Comparison of ENCODE assay signal across 1 cellular context in the genomic region with DNA sequence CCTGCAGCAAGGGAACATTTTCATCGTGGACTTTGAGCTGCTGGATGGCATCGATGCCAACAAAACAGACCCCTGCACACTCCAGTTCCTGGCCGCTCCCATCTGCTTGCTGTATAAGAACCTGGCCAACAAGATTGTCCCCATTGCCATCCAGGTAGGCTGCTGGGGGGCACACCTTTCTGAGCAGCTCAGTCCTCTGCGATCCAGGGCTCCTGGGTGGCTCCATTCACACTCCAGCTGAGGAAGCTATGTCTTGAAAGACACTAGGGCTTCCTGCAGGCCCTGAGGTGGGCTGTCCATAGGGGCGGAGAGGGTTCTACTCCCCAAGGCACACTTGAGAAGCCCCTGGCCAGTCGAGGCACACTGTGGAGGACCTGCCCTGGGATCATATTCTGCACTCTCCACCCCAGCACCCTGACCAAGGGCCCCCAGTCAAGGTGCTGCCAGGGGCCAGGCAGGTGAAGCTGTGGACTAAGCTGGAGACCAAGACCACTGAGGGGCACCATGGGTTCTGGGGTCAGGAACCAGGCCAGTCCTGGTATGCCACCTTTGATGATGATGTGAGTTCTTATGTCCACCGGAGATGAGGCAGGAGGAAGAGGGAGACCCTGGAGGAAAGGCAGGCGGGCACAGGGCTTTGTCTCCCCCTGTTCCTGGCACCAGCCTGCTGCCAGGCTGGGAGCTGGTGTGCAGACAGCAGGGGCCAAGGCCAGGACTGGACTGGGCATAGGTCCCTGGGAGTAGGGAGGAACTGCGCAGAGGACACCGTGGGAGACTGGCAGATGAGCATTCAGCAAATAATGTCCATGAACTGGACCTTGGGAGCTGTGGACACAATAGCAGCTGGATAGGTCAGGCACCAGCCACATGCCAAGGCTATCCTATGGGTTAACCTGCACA.
TF ChIP-seq lines count a peak whose summit lies in the region.

No MANE protein-coding gene starts in this region.

TF ChIP-seq in H1, 55 proteins besides CTCF, POLR2A, EP300 and RAD21:
- TF ChIP-seq ATF3 (IDR thresholded peaks at IDR 0.05; ENCODE audit: insufficient read depth, low read depth, low read length) (no peak), JUND (IDR thresholded peaks at IDR 0.05; ENCODE audit: low read length) (no peak), ASH2L (IDR thresholded peaks at IDR 0.05; ENCODE audit: low read length) (no peak), SIX5 (IDR thresholded peaks at IDR 0.05; ENCODE audit: low read depth, low read length) (no peak), RFX5 (IDR thresholded peaks at IDR 0.05; ENCODE audit: borderline replicate concordance, low read depth, low read length) (no peak), CBX5 (IDR thresholded peaks at IDR 0.05; ENCODE audit: low read depth, low read length) (no peak), CBX8 (IDR thresholded peaks at IDR 0.05; ENCODE audit: borderline replicate concordance, low read depth, low read length) (no peak), PHF8 (conservative IDR thresholded peaks at IDR 0.05; ENCODE audit: low read depth, low read length) (no peak), ZNF274 (IDR thresholded peaks at IDR 0.05; ENCODE audit: borderline replicate concordance, extremely low read depth, low read length) (no peak), EGR1 (IDR thresholded peaks at IDR 0.05; ENCODE audit: borderline replicate concordance, low read depth, low read length) (no peak), SP4 (IDR thresholded peaks at IDR 0.05; ENCODE audit: low read length) (no peak), KDM1A (IDR thresholded peaks at IDR 0.05; ENCODE audit: borderline replicate concordance, low read length) (no peak), BACH1 (IDR thresholded peaks at IDR 0.05; ENCODE audit: low read length) (no peak), FOSL1 (IDR thresholded peaks at IDR 0.05; ENCODE audit: insufficient read depth, low read depth, low read length) (no peak), SIRT6 (IDR thresholded peaks at IDR 0.05; ENCODE audit: low read length) (no peak), TAF1 (IDR thresholded peaks at IDR 0.05; ENCODE audit: low read depth, low read length) (no peak), GABPA (IDR thresholded peaks at IDR 0.05; ENCODE audit: borderline replicate concordance, insufficient read depth, low read length) (no peak), BCL11A (IDR thresholded peaks at IDR 0.05; ENCODE audit: low read depth in 2 of 2, low read length in 2 of 2) (no peak)
